In the genomic region with DNA sequence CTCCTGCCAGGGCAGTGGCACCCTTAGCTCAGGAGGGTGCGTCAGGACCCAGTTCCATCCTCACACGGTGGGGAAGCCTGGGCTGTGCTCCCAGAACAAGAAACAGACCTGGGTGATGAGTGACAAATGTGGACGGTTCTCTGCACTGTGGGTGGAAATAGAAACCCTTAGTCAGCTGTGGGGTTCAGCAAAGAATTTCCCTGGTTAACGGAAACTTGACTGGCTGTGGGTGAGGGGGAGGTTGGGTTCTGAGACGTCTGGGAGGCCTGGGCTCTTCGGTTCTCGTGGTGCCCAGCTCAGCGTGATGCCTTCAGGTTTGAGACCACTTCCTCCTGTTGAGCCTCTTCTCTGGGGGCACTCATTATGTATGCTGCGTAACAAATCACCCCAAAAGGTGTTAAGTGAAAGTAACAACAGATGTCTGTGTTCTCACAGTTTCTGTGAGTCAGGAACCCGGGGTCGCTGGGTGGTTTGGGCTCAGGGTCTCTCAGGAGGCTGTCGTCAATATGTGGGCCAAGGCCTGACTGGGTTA, we compare ENCODE assay signal across 9 cellular contexts. TPM values are rescaled to one million over a fixed set of nuclear protein-coding genes. Genes with fewer than 3 reads are reported as not detected.
DNase-seq lines count a peak whose midpoint lies in the region; ATAC-seq and TF ChIP-seq lines count a peak whose summit lies in the region.
"Had no signal": no experiment of that assay in that cellular context is flagged by ENCODE, and none has a peak within 500 bp of the region (broad histone marks: within the 10 kb centered on the region; RNA-seq: fewer than 3 reads in every experiment).

No MANE protein-coding gene starts in this region.

- peaks cover 88% of the 10 kb centered on the region for H3K36me3 Mint-ChIP-seq in stimulated activated effector memory CD8-positive, alpha-beta T cell treated with anti-CD3 and anti-CD28 coated beads, Interleukin-12 subunit alpha, Interleukin-12 subunit beta, amount 100 ng/mL, for 72 hours

- H3K27ac Mint-ChIP-seq in stimulated activated effector memory CD8-positive, alpha-beta T cell treated with anti-CD3 and anti-CD28 coated beads, Interleukin-12 subunit alpha, Interleukin-12 subunit beta, amount 100 ng/mL, for 72 hours: peak overlapping the region; percentile 93

- intact Hi-C loops in dorsolateral prefrontal cortex (cut with DNase I): no loop called here
- intact Hi-C loops in cardiac septum (cut with DNase I): no loop called here

- H3K4me3 Mint-ChIP-seq in stimulated activated effector memory CD8-positive, alpha-beta T cell treated with anti-CD3 and anti-CD28 coated beads, Interleukin-12 subunit alpha, Interleukin-12 subunit beta, amount 100 ng/mL, for 72 hours: peak overlapping the region; percentile 82

- H3K27me3 ChIP-seq in dorsolateral prefrontal cortex: peaks cover 0 to 3% (median 0%) of the 10 kb centered on the region in 45 donors

- DNase-seq in UCSD-AML1 (lab: John Stamatoyannopoulos, UW; ENCODE audit: unreplicated experiment) (peak; percentile 54), dorsolateral prefrontal cortex (no peak), DMS53 (lab: John Stamatoyannopoulos, UW) (no peak), cardiac septum (ENCODE audit: low spot score) (no peak)
- DNase-seq in stimulated activated effector memory CD8-positive, alpha-beta T cell treated with anti-CD3 and anti-CD28 coated beads, Interleukin-12 subunit alpha, Interleukin-12 subunit beta, amount 100 ng/mL, for 72 hours (ENCODE audit: low spot score in 2 of 2): peak; percentile 64 to 94

- peaks cover 99% of the 10 kb centered on the region for H3K4me1 Mint-ChIP-seq in stimulated activated effector memory CD8-positive, alpha-beta T cell treated with anti-CD3 and anti-CD28 coated beads, Interleukin-12 subunit alpha, Interleukin-12 subunit beta, amount 100 ng/mL, for 72 hours

- no peaks in the 10 kb centered on the region for H3K9me3 Mint-ChIP-seq in stimulated activated effector memory CD8-positive, alpha-beta T cell treated with anti-CD3 and anti-CD28 coated beads, Interleukin-12 subunit alpha, Interleukin-12 subunit beta, amount 100 ng/mL, for 72 hours

- H3K27ac ChIP-seq in dorsolateral prefrontal cortex: peak overlapping the region; percentile 51 to 100 (median 92)
- H3K27ac ChIP-seq: epithelial cell of prostate had no signal

- peak overlapping the region in 5 of 59 donors; percentile 2 to 13 (median 9) for H3K4me3 ChIP-seq in dorsolateral prefrontal cortex

- ATAC-seq in HG02852 (IDR thresholded peaks at IDR 0.05; ENCODE audit: unreplicated experiment): peak; percentile 59
- peak; percentile 87 for ATAC-seq in stimulated activated effector memory CD8-positive, alpha-beta T cell treated with anti-CD3 and anti-CD28 coated beads, Interleukin-12 subunit alpha, Interleukin-12 subunit beta, amount 100 ng/mL, for 72 hours
- ATAC-seq in SK-N-SH treated with all-trans-retinoic acid at 6 μM for 48 hours: no peak

- TF ChIP-seq POLR2A in GM15510 (IDR thresholded peaks at IDR 0.05; ENCODE audit: borderline replicate concordance, extremely low read depth, insufficient read length): peak; percentile 49

- TF ChIP-seq CTCF in dorsolateral prefrontal cortex (IDR thresholded peaks at IDR 0.05 in 54 of 56, conservative IDR thresholded peaks at IDR 0.05 in 2 of 56; ENCODE audit: low read depth in 1 of 56, partially characterized antibody in 56 of 56): no peak

TF ChIP-seq in SK-N-SH treated with all-trans-retinoic acid at 6 μM for 48 hours, 23 proteins besides CTCF, POLR2A, EP300 and RAD21:
- TF ChIP-seq OSR1 (CRISPR knock-in tag; IDR thresholded peaks at IDR 0.05) (no peak), ESRRG (CRISPR knock-in tag; IDR thresholded peaks at IDR 0.05) (no peak), ZNF565 (CRISPR knock-in tag; conservative IDR thresholded peaks at IDR 0.05; ENCODE audit: low read depth) (no peak), ZC3H10 (CRISPR knock-in tag; IDR thresholded peaks at IDR 0.05) (no peak), SNAI2 (CRISPR knock-in tag; IDR thresholded peaks at IDR 0.05) (no peak), CSDC2 (CRISPR knock-in tag; IDR thresholded peaks at IDR 0.05) (no peak), ZNF8 (CRISPR knock-in tag; IDR thresholded peaks at IDR 0.05) (no peak), BACH2 (CRISPR knock-in tag; IDR thresholded peaks at IDR 0.05; ENCODE audit: borderline replicate concordance) (no peak), PPARA (CRISPR knock-in tag; IDR thresholded peaks at IDR 0.05; ENCODE audit: borderline replicate concordance) (no peak), ZFP30 (CRISPR knock-in tag; IDR thresholded peaks at IDR 0.05) (no peak), CREB5 (CRISPR knock-in tag; IDR thresholded peaks at IDR 0.05; ENCODE audit: low read depth) (no peak), ISL1 (CRISPR knock-in tag; IDR thresholded peaks at IDR 0.05) (no peak), GLIS3 (CRISPR knock-in tag; IDR thresholded peaks at IDR 0.05) (no peak), RARB (CRISPR knock-in tag; IDR thresholded peaks at IDR 0.05) (no peak), ZFP3 (CRISPR knock-in tag; IDR thresholded peaks at IDR 0.05) (no peak)
- TF ChIP-seq, protein P1, sequence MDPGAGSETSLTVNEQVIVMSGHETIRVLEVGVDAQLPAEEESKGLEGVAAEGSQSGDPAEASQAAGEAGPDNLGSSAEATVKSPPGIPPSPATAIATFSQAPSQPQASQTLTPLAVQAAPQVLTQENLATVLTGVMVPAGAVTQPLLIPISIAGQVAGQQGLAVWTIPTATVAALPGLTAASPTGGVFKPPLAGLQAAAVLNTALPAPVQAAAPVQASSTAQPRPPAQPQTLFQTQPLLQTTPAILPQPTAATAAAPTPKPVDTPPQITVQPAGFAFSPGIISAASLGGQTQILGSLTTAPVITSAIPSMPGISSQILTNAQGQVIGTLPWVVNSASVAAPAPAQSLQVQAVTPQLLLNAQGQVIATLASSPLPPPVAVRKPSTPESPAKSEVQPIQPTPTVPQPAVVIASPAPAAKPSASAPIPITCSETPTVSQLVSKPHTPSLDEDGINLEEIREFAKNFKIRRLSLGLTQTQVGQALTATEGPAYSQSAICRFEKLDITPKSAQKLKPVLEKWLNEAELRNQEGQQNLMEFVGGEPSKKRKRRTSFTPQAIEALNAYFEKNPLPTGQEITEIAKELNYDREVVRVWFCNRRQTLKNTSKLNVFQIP (CRISPR knock-in tag; IDR thresholded peaks at IDR 0.05; ENCODE audit: borderline replicate concordance, low read depth): no peak
- TF ChIP-seq, protein P2, sequence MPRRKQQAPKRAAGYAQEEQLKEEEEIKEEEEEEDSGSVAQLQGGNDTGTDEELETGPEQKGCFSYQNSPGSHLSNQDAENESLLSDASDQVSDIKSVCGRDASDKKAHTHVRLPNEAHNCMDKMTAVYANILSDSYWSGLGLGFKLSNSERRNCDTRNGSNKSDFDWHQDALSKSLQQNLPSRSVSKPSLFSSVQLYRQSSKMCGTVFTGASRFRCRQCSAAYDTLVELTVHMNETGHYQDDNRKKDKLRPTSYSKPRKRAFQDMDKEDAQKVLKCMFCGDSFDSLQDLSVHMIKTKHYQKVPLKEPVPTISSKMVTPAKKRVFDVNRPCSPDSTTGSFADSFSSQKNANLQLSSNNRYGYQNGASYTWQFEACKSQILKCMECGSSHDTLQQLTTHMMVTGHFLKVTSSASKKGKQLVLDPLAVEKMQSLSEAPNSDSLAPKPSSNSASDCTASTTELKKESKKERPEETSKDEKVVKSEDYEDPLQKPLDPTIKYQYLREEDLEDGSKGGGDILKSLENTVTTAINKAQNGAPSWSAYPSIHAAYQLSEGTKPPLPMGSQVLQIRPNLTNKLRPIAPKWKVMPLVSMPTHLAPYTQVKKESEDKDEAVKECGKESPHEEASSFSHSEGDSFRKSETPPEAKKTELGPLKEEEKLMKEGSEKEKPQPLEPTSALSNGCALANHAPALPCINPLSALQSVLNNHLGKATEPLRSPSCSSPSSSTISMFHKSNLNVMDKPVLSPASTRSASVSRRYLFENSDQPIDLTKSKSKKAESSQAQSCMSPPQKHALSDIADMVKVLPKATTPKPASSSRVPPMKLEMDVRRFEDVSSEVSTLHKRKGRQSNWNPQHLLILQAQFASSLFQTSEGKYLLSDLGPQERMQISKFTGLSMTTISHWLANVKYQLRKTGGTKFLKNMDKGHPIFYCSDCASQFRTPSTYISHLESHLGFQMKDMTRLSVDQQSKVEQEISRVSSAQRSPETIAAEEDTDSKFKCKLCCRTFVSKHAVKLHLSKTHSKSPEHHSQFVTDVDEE (CRISPR knock-in tag; IDR thresholded peaks at IDR 0.05): no peak

RNA-seq across cellular contexts. Expression of gene FAM83D, which starts 53.1 kb away (rescaled TPM):
- total RNA-seq in dorsolateral prefrontal cortex: 1 to 10 TPM in 119 of 120 experiments, under 1 TPM in 1; 0.95 to 5.1 (median 2.4) TPM
- total RNA-seq in cardiac septum: 0.62 TPM

Comparison
In these comparisons a context has a peak if more than half of its experiments do, and no peak if none do; other contexts are left out.
1. DNase-seq: peak in UCSD-AML1 (single experiment) and stimulated activated effector memory CD8-positive, alpha-beta T cell treated with anti-CD3 and anti-CD28 coated beads, Interleukin-12 subunit alpha, Interleukin-12 subunit beta, amount 100 ng/mL, for 72 hours (2 of 2); none in dorsolateral prefrontal cortex (0 of 10), DMS53 (single experiment) and cardiac septum (single experiment).